In the genomic region with DNA sequence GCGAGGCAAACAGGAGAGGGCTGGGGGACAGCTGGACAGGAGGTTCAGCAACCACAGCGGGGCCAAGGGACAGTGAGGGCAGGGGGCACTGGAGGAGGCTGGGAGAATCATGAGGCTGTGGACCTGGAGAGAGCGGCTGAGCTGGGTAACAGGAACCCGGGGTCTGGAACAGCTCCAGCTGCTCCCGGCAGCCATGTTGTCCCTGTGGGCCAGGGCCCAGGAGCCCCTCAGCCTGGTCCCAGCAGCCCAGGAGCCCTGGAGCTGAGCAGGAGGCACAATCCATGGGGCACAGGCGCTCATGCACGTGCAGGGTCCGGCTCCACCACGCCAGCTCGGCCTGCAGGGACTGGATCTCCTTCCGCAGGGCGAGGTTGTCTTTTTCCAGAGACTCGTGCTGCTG, we compare ENCODE assay signal across 1 cellular context.
TF ChIP-seq lines count a peak whose summit lies in the region.

No MANE protein-coding gene starts in this region.

TF ChIP-seq in endothelial cell of umbilical vein, 7 proteins besides CTCF, POLR2A, EP300 and RAD21:
- TF ChIP-seq EZH2 (IDR thresholded peaks at IDR 0.05; ENCODE audit: borderline replicate concordance, low read depth, low read length, severe bottlenecking) (no peak), MAX (IDR thresholded peaks at IDR 0.05; ENCODE audit: insufficient read depth, insufficient read length) (no peak), FOS (IDR thresholded peaks at IDR 0.05; ENCODE audit: borderline replicate concordance, insufficient read depth, low read length) (no peak), MYC (IDR thresholded peaks at IDR 0.05; ENCODE audit: low read depth, low read length) (no peak), JUN (IDR thresholded peaks at IDR 0.05; ENCODE audit: borderline replicate concordance, insufficient read depth, insufficient read length, low read depth) (no peak), POLR2AphosphoS5 (IDR thresholded peaks at IDR 0.05; ENCODE audit: insufficient read depth, low read depth, low read length) (no peak), GATA2 (IDR thresholded peaks at IDR 0.05; ENCODE audit: insufficient read depth, insufficient read length, low read depth, low read length) (no peak)
TF ChIP-seq in endothelial cell of umbilical vein: peak in this region for 0.
